Comparison of ENCODE assay signal across 8 cellular contexts in the genomic region with DNA sequence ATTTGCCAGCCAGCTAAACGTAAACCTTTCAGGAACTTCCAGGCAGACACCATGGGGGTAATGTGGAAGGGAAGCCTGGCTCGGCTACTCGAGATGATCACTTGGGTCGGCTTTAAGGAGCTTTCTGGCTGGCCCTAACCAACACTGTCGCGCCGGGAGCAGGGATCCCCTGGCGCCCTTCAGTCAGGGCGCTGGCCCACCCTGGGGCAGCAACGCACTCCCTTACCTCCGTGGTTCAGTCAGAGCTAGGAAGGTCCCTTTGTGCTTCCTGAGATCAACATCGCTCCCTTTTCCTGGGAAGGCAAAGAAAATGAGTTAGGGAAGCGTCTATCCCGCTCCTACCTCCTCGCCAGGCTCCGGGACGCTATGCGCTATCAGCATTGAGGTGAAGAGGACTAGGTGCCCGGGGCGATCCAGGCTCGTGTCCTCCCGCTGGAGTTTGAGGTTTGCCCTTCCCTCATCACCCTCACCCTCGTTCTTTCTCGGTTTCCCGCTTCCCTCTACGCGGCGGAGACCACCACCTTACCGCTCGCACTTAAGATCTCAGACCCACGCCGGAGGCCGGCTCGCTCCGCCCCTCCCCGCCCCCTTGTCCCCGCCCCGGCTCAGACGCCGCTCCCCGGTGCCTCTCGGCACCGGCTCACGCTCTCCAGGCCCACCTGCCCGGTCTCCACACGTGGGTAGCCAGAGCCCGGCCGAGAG. TPM values are rescaled to one million over a fixed set of nuclear protein-coding genes. Genes with fewer than 3 reads are reported as not detected.
A peak's percentile ranks its signal among the peaks of the same experiment; 100 is the strongest.
DNase-seq lines count a peak whose midpoint lies in the region; ATAC-seq, FAIRE-seq and TF ChIP-seq lines count a peak whose summit lies in the region.

No MANE protein-coding gene starts in this region.

- H3K9me1 ChIP-seq in IMR-90 (ENCODE audit: insufficient read depth, low read length): peaks cover 4% of the 10 kb centered on the region; the same call in 1 of the 2 replicates

- peaks cover 40% of the 10 kb centered on the region for H3K4me1 Mint-ChIP-seq in activated naive CD8-positive, alpha-beta T cell treated with anti-CD3 and anti-CD28 coated beads for 36 hours

- H3K4me3 ChIP-seq in IMR-90 (ENCODE audit: insufficient read depth, low read depth, low read length) (peak overlapping the region; percentile 96), iPS-11a (ENCODE audit: low read depth, low read length) (peak overlapping the region; percentile 90), small intestine (ENCODE audit: low read depth in 1 of 2, low read length in 2 of 2) (peak overlapping the region; percentile 85)

- H2BK15ac ChIP-seq in IMR-90 (ENCODE audit: low read depth, low read length): no peak overlapping the region

- TF ChIP-seq RAD21 in IMR-90 (IDR thresholded peaks at IDR 0.05; ENCODE audit: low read length): no peak

- peak overlapping the region; percentile 64 for H3K14ac ChIP-seq in IMR-90 (replicated peaks; ENCODE audit: low read depth, low read length)

- H3K9me3 ChIP-seq in IMR-90 (ENCODE audit: control insufficient read depth, insufficient read depth, low read length) (no peaks in the 10 kb centered on the region), small intestine (ENCODE audit: control insufficient read depth, low read depth) (no peaks in the 10 kb centered on the region)

- H3K36me3 ChIP-seq in IMR-90 (ENCODE audit: control insufficient read depth, insufficient read depth, low read length): peaks cover 19% of the 10 kb centered on the region
- peaks cover 2 to 6% of the 10 kb centered on the region in 2 donors for H3K36me3 ChIP-seq in small intestine (ENCODE audit: control insufficient read depth in 2 of 2, insufficient read depth in 2 of 2, low read length in 2 of 2)

- peak overlapping the region; percentile 97 for H3K4me2 ChIP-seq in IMR-90 (ENCODE audit: low read depth, low read length)

- peak overlapping the region; percentile 85 for H2AK5ac ChIP-seq in IMR-90 (ENCODE audit: low read depth, low read length)

- peak overlapping the region; percentile 42 for H3K4ac ChIP-seq in IMR-90 (ENCODE audit: low read depth, low read length)

- no peaks in the 10 kb centered on the region for H3K27me3 ChIP-seq in IMR-90 (ENCODE audit: control insufficient read depth, insufficient read depth, low read length)
- H3K27me3 ChIP-seq in small intestine (ENCODE audit: control insufficient read depth in 2 of 2, insufficient read depth in 2 of 2, low read length in 2 of 2): no peaks in the 10 kb centered on the region

- DNase-seq in 8988T (peak; percentile 37), GM12891 (ENCODE audit: insufficient read length, low spot score) (no peak), IMR-90 (no peak), small intestine (no peak), DMS114 treated with DMSO at 0.1 percent for 48 hours (lab: John Stamatoyannopoulos, UW; ENCODE audit: unreplicated experiment) (no peak), A172 (ENCODE audit: low spot score) (no peak)
- DNase-seq in activated naive CD8-positive, alpha-beta T cell treated with anti-CD3 and anti-CD28 coated beads for 36 hours: no peak

- peak overlapping the region; percentile 98 for H3K23ac ChIP-seq in IMR-90 (ENCODE audit: low read depth, low read length)

- H3K4me3 Mint-ChIP-seq in activated naive CD8-positive, alpha-beta T cell treated with anti-CD3 and anti-CD28 coated beads for 36 hours: peak overlapping the region; percentile 98

- H2BK20ac ChIP-seq in IMR-90 (ENCODE audit: low read depth, low read length): no peak overlapping the region

- no peaks in the 10 kb centered on the region for H4K20me1 ChIP-seq in IMR-90 (ENCODE audit: insufficient read depth, low read length)

- 0% methylated on average over 10 of the region's 48 CpGs; no CpG with 5 or more reads in 1 of the 2 experiments for WGBS in IMR-90 (ENCODE audit: extremely low coverage in 2 of 2, insufficient read length in 1 of 2), 2 experiments
- 2 to 4% (median 2%) methylated on average over 47 to 48 of the region's 48 CpGs for WGBS in small intestine, 3 donors

- peak overlapping the region; percentile 38; the same call in 1 of the 2 replicates for H3K27ac ChIP-seq in IMR-90 (ENCODE audit: insufficient read depth, low read length)
- H3K27ac ChIP-seq in small intestine (ENCODE audit: low read depth in 1 of 2, low read length in 1 of 2): peak overlapping the region; percentile 98 to 100

- H4K8ac ChIP-seq in IMR-90 (ENCODE audit: low read depth in 2 of 2, low read length in 2 of 2): peak overlapping the region; percentile 79 to 84; a peak in 3 of 4 replicates

- dilution Hi-C loops in IMR-90 (cut with HindIII; ENCODE audit: low sequenced_read_pairs, unreplicated experiment): no loop called here

- no peak overlapping the region for H3K18ac ChIP-seq in IMR-90 (ENCODE audit: low read depth, low read length)

- H4K5ac ChIP-seq in IMR-90 (ENCODE audit: low read depth, low read length): peak overlapping the region; percentile 14; the same call in 1 of the 2 replicates

- TF ChIP-seq POLR2A in GM12891 (IDR thresholded peaks at IDR 0.05; ENCODE audit: low read depth, low read length) (no peak), IMR-90 (IDR thresholded peaks at IDR 0.05; ENCODE audit: low read depth, low read length) (no peak)

- H2AK9ac ChIP-seq in IMR-90 (replicated peaks; ENCODE audit: low read depth, low read length, poor library complexity): peak overlapping the region; percentile 8

- peak overlapping the region; percentile 99 for H3K27ac Mint-ChIP-seq in activated naive CD8-positive, alpha-beta T cell treated with anti-CD3 and anti-CD28 coated beads for 36 hours

- H3K4me1 ChIP-seq in IMR-90 (ENCODE audit: control insufficient read depth, insufficient read depth, low read length) (peaks cover 6% of the 10 kb centered on the region), small intestine (ENCODE audit: control insufficient read depth in 2 of 2, insufficient read depth in 1 of 2, low read depth in 1 of 2, low read length in 1 of 2) (peaks cover 4 to 7% of the 10 kb centered on the region in 2 donors)

- TF ChIP-seq CTCF in IMR-90 (conservative IDR thresholded peaks at IDR 0.05; ENCODE audit: low read depth, low read length): no peak

- peak overlapping the region; percentile 80 for H3K9ac ChIP-seq in IMR-90 (ENCODE audit: low read depth, low read length)

- no peak overlapping the region for H3K56ac ChIP-seq in IMR-90 (ENCODE audit: extremely low read depth, insufficient read depth, low read length)

- peak; percentile 9 for ATAC-seq in IMR-90 (ENCODE audit: low read depth)

- H3K27me3 Mint-ChIP-seq in activated naive CD8-positive, alpha-beta T cell treated with anti-CD3 and anti-CD28 coated beads for 36 hours: no peaks in the 10 kb centered on the region

- H2BK5ac ChIP-seq in IMR-90 (ENCODE audit: low read depth, low read length, poor library complexity, severe bottlenecking): no peak overlapping the region

- H3K36me3 Mint-ChIP-seq in activated naive CD8-positive, alpha-beta T cell treated with anti-CD3 and anti-CD28 coated beads for 36 hours: peaks cover 25% of the 10 kb centered on the region

- FAIRE-seq in GM12891 (lab: Jason Lieb, UNC) (peak; percentile 72), small intestine (lab: Jason Lieb, UNC) (no peak)

- H2BK120ac ChIP-seq in IMR-90 (ENCODE audit: low read depth, low read length): peak overlapping the region; percentile 9; the same call in 1 of the 2 replicates

- peaks cover 23 to 29% of the 10 kb centered on the region in 2 experiments for H3K79me1 ChIP-seq in IMR-90 (ENCODE audit: low read depth in 1 of 2, low read length in 2 of 2)

- POLR2A ChIA-PET in IMR-90 (lab: Charles Lee; ENCODE audit: unreplicated experiment): interaction anchor here (0.8 kb wide), 1 partner anchor 9 kb away, joined by 4 read pairs; no protein-coding TSS in a partner anchor

- H4K91ac ChIP-seq in IMR-90 (ENCODE audit: insufficient read depth, low read depth, low read length): no peak overlapping the region; the same call in 1 of the 2 replicates

- no peaks in the 10 kb centered on the region for H3K9me3 Mint-ChIP-seq in activated naive CD8-positive, alpha-beta T cell treated with anti-CD3 and anti-CD28 coated beads for 36 hours

- in situ Hi-C loops in IMR-90 (cut with MboI; ENCODE audit: low sequenced_read_pairs): no loop called here

- H2AFZ ChIP-seq in IMR-90 (replicated peaks; ENCODE audit: low read length, poor library complexity): peak overlapping the region; percentile 93

- intact Hi-C loops in IMR-90 (cut with micrococcal nuclease): loop anchor here (1.0 kb wide), 1 partner anchor 113 kb away; no protein-coding TSS in a partner anchor

- CTCF ChIA-PET in IMR-90 (lab: Yijun Ruan, JAX): no interaction called here

- TSS peak; percentile 47 for BruUV-seq in IMR-90 (replicated peaks; lab: Mats Ljungman, UMichigan)

RNA-seq across cellular contexts. Expression of a gene that starts 0.4 kb away (rescaled TPM):
- 86.9 TPM for polyA plus RNA-seq in GM12891 (2012; ENCODE audit: low read depth, missing spikeins)
- total RNA-seq in IMR-90 (2012; rRNA removed): 138 and 144 TPM in 2 replicates
- polyA plus RNA-seq in IMR-90 (2012; rRNA removed) (165 and 173 TPM in 2 replicates), small intestine (100 to 1,000 TPM in 1 of 3 donors, 10 to 100 TPM in 2; 89.2 to 122 (median 96.6) TPM)
- 185 and 186 TPM in 2 replicates for polyA plus RNA-seq in IMR-90 (2012; cell fraction: cytosol; rRNA removed)
- 48.3 and 110 TPM in 2 replicates for polyA plus RNA-seq in IMR-90 (2012; cell fraction: nucleus; rRNA removed; ENCODE audit: low replicate concordance)
- 10 to 100 TPM; 75.4 to 77.4 TPM for total RNA-seq in activated naive CD8-positive, alpha-beta T cell treated with anti-CD3 and anti-CD28 coated beads for 36 hours
- total RNA-seq in A172 (2014; rRNA removed; shearing (Covaris generic)): 191 and 231 TPM in 2 replicates

RNA-seq across cellular contexts. Expression of a gene that starts 0.7 kb away (rescaled TPM):
- polyA plus RNA-seq in GM12891 (2012; ENCODE audit: low read depth, missing spikeins): 50.3 TPM
- total RNA-seq in IMR-90 (2012; rRNA removed): 34.2 and 38.6 TPM in 2 replicates
- polyA plus RNA-seq in IMR-90 (2012; rRNA removed): 28.8 and 30.6 TPM in 2 replicates
- polyA plus RNA-seq in IMR-90 (2012; cell fraction: cytosol; rRNA removed): 17.7 and 19.8 TPM in 2 replicates
- polyA plus RNA-seq in IMR-90 (2012; cell fraction: nucleus; rRNA removed; ENCODE audit: low replicate concordance): 93.0 and 136 TPM in 2 replicates
- 10 to 100 TPM; 74.2 to 81.9 TPM for total RNA-seq in activated naive CD8-positive, alpha-beta T cell treated with anti-CD3 and anti-CD28 coated beads for 36 hours
- 10 to 100 TPM in 2 of 3 donors, 1 to 10 TPM in 1; 9.5 to 36.3 (median 14.1) TPM for polyA plus RNA-seq in small intestine
- 41.8 and 67.4 TPM in 2 replicates for total RNA-seq in A172 (2014; rRNA removed; shearing (Covaris generic))

RNA-seq across cellular contexts. Expression of a gene that starts 5.8 kb away (rescaled TPM):
- polyA plus RNA-seq in GM12891 (2012; ENCODE audit: low read depth, missing spikeins): 36.2 TPM
- 12.9 and 17.8 TPM in 2 replicates for total RNA-seq in IMR-90 (2012; rRNA removed)
- polyA plus RNA-seq in IMR-90 (2012; rRNA removed) (38.7 and 45.8 TPM in 2 replicates), small intestine (10 to 100 TPM in 1 of 3 donors, 1 to 10 TPM in 2; 8.6 to 20.9 (median 9.6) TPM)
- 25.9 and 29.2 TPM in 2 replicates for polyA plus RNA-seq in IMR-90 (2012; cell fraction: cytosol; rRNA removed)
- polyA plus RNA-seq in IMR-90 (2012; cell fraction: nucleus; rRNA removed; ENCODE audit: low replicate concordance): 67.5 and 184 TPM in 2 replicates
- 100 to 1,000 TPM; 134 TPM for total RNA-seq in activated naive CD8-positive, alpha-beta T cell treated with anti-CD3 and anti-CD28 coated beads for 36 hours
- 27.5 and 30.9 TPM in 2 replicates for total RNA-seq in A172 (2014; rRNA removed; shearing (Covaris generic))

RNA-seq across cellular contexts. Expression of a gene that starts 51.5 kb away (rescaled TPM):
- 0.08 TPM for polyA plus RNA-seq in GM12891 (2012; ENCODE audit: low read depth, missing spikeins)
- total RNA-seq in IMR-90 (2012; rRNA removed): under 0.01 TPM in 1 of 2 replicates, not detected in the other
- 0.15 and 0.17 TPM in 2 replicates for polyA plus RNA-seq in IMR-90 (2012; rRNA removed)
- polyA plus RNA-seq in IMR-90 (2012; cell fraction: cytosol; rRNA removed): 0.14 TPM in 1 of 2 replicates, not detected in the other
- polyA plus RNA-seq in IMR-90 (2012; cell fraction: nucleus; rRNA removed; ENCODE audit: low replicate concordance): 0.34 and 0.49 TPM in 2 replicates
- total RNA-seq in activated naive CD8-positive, alpha-beta T cell treated with anti-CD3 and anti-CD28 coated beads for 36 hours: under 1 TPM; 0.14 to 0.22 TPM
- polyA plus RNA-seq in small intestine: under 1 TPM in 1 of 3 donors, not detected in 2; 0.04 TPM
- total RNA-seq in A172 (2014; rRNA removed; shearing (Covaris generic)): 3.2 and 6.5 TPM in 2 replicates
